ENCODE assay signal across 15 cellular contexts in genomic region chr6:13722880-13723279, GRCh38.
"Had no signal": no experiment of that assay in that cellular context is flagged by ENCODE, and none has a peak within 500 bp of the region (broad histone marks: within the 10 kb centered on the region; RNA-seq: fewer than 3 reads in every experiment).

No MANE protein-coding gene starts in this region.

- H3K27me3 ChIP-seq: gastrocnemius medialis, heart right ventricle, ovary, right atrium auricular region had no signal

- H3K36me3 Mint-ChIP-seq: natural killer cell, type B pancreatic cell had no signal

- H3K4me3 Mint-ChIP-seq: mesothelial cell of epicardium, natural killer cell, neural crest cell, type B pancreatic cell had no signal

- H3K27me3 Mint-ChIP-seq: type B pancreatic cell had no signal

- H3K9me3 ChIP-seq: gastrocnemius medialis, heart right ventricle, ovary, right atrium auricular region had no signal

- H3K9me3 Mint-ChIP-seq: natural killer cell, neural crest cell, type B pancreatic cell had no signal

- H3K36me3 ChIP-seq: gastrocnemius medialis, heart right ventricle, ovary, right atrium auricular region had no signal

- DNase-seq: effector memory CD4-positive, alpha-beta T cell; gastrocnemius medialis; heart right ventricle; hypothalamus; natural killer cell; ovary; small intestine; stimulated activated CD4-positive, alpha-beta T cell treated with anti-CD3 and anti-CD28 coated beads, Interleukin-2, amount 100 ng/mL, for 48 hours; stimulated activated naive CD4-positive, alpha-beta T cell treated with Interleukin-2 at 50 U/mL for 16 hours had no signal

- H3K27ac ChIP-seq: gastrocnemius medialis, heart right ventricle, ovary, right atrium auricular region had no signal

- H3K4me3 ChIP-seq: gastrocnemius medialis, heart right ventricle, ovary, right atrium auricular region had no signal

- ATAC-seq: esophagus mucosa, gastrocnemius medialis, heart right ventricle, left lobe of liver had no signal

- H3K27ac Mint-ChIP-seq: mesothelial cell of epicardium, natural killer cell, type B pancreatic cell had no signal

- H3K4me1 ChIP-seq: gastrocnemius medialis, heart right ventricle, right atrium auricular region had no signal

- H3K4me1 Mint-ChIP-seq: mesothelial cell of epicardium, neural crest cell had no signal
